ENCODE assay signal across 22 cellular contexts in the genomic region with DNA sequence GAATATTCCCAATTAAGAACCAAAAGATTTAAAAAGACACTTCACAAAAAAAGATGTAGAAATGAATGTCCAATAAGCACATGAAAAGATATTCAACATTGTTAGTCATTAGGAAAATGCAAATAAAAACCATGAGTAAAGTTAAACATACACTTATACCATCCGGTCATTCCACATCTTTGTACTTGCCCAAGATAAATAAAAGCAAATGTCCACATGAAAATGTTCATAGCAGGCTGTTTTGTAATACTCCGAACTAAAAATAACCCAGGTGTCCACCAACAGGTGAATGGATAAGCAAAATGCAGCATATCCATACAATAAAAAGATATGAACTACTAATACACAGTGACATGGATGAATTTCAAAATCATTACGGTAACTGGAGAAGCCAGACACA.
"Had no signal": no experiment of that assay in that cellular context is flagged by ENCODE, and none has a peak within 500 bp of the region (broad histone marks: within the 10 kb centered on the region; RNA-seq: fewer than 3 reads in every experiment).

No MANE protein-coding gene starts in this region.

- H3K9me3 ChIP-seq: gastrocnemius medialis, psoas muscle, right lobe of liver, testis, transverse colon had no signal

- H3K27ac Mint-ChIP-seq: naive B cell; nephron progenitor cell; stimulated activated effector memory CD8-positive, alpha-beta T cell treated with anti-CD3 and anti-CD28 coated beads, Interleukin-12 subunit alpha, Interleukin-12 subunit beta, amount 100 ng/mL, for 72 hours; stimulated activated naive CD8-positive, alpha-beta T cell treated with anti-CD3 and anti-CD28 coated beads, Interleukin-15, Interleukin-2, amounts not matched to agents 100 ng/mL and 50 ng/mL, for 24 hours had no signal

- H3K36me3 ChIP-seq: gastrocnemius medialis, transverse colon had no signal

- FAIRE-seq: keratinocyte had no signal

- H3K4me3 ChIP-seq: coronary artery, esophagus muscularis mucosa, gastrocnemius medialis, heart right ventricle, psoas muscle, right lobe of liver, testis, transverse colon had no signal

- H3K9ac ChIP-seq: parathyroid adenoma had no signal

- H3K4me1 ChIP-seq: esophagus muscularis mucosa, gastrocnemius medialis, heart right ventricle, parathyroid adenoma, psoas muscle, right lobe of liver, testis, transverse colon had no signal

- ATAC-seq: gastrocnemius medialis; heart right ventricle; left ventricle myocardium superior; psoas muscle; stimulated activated effector memory CD8-positive, alpha-beta T cell treated with anti-CD3 and anti-CD28 coated beads, Interleukin-12 subunit alpha, Interleukin-12 subunit beta, amount 100 ng/mL, for 72 hours had no signal

- H3K4me1 Mint-ChIP-seq: naive B cell; nephron progenitor cell; stimulated activated effector memory CD8-positive, alpha-beta T cell treated with anti-CD3 and anti-CD28 coated beads, Interleukin-12 subunit alpha, Interleukin-12 subunit beta, amount 100 ng/mL, for 72 hours had no signal

- H3K27me3 Mint-ChIP-seq: naive B cell had no signal

- H3K27me3 ChIP-seq: esophagus muscularis mucosa, gastrocnemius medialis, heart right ventricle, right lobe of liver, testis, transverse colon had no signal

- DNase-seq: cerebellar nuclear complex; effector CD4-positive, alpha-beta T cell; gastrocnemius medialis; heart right ventricle; left ventricle myocardium superior; mesendoderm; naive B cell; nephron progenitor cell; psoas muscle; retina; right lobe of liver; stimulated activated CD4-positive, alpha-beta T cell treated with anti-CD3 and anti-CD28 coated beads, Interleukin-4, amount 100 ng/mL, for 1 hour; stimulated activated CD8-positive, alpha-beta memory T cell treated with anti-CD3 and anti-CD28 coated beads, Interleukin-4, amount 100 ng/mL, for 48 hours; testis; transverse colon had no signal

- H3K27ac ChIP-seq: coronary artery, epithelial cell of prostate, esophagus muscularis mucosa, gastrocnemius medialis, heart right ventricle, parathyroid adenoma, psoas muscle, right lobe of liver, testis, transverse colon had no signal

- H3K4me3 Mint-ChIP-seq: naive B cell; nephron progenitor cell; stimulated activated effector memory CD8-positive, alpha-beta T cell treated with anti-CD3 and anti-CD28 coated beads, Interleukin-12 subunit alpha, Interleukin-12 subunit beta, amount 100 ng/mL, for 72 hours; stimulated activated naive CD8-positive, alpha-beta T cell treated with anti-CD3 and anti-CD28 coated beads, Interleukin-15, Interleukin-2, amounts not matched to agents 100 ng/mL and 50 ng/mL, for 24 hours had no signal
